1 cellular context compared by ENCODE assay signal in genomic region chr6:169752074-169752623, GRCh38.
TF ChIP-seq lines count a peak whose summit lies in the region.

No MANE protein-coding gene starts in this region.

TF ChIP-seq in K562, 482 proteins besides CTCF, POLR2A, EP300 and RAD21 (continues in another document):
- TF ChIP-seq ZSCAN32 (CRISPR knock-in tag; IDR thresholded peaks at IDR 0.05) = no peak
- TF ChIP-seq DPF2 (IDR thresholded peaks at IDR 0.05) = no peak
- no peak for TF ChIP-seq ZNF609 (CRISPR knock-in tag; IDR thresholded peaks at IDR 0.05; ENCODE audit: borderline replicate concordance)
- peak; percentile 20; the same call in 1 of the 2 replicates for TF ChIP-seq SMARCC2 (IDR thresholded peaks at IDR 0.05; ENCODE audit: low read depth)
- TF ChIP-seq ZHX1 (conservative IDR thresholded peaks at IDR 0.05; ENCODE audit: low read length) = no peak
- TF ChIP-seq THRA (IDR thresholded peaks at IDR 0.05) = no peak
- 0 out of 4 replicates have a peak, but pooled peaks of 1 of the 2 experiments have one; percentile 14 for TF ChIP-seq RCOR1 (IDR thresholded peaks at IDR 0.05; ENCODE audit: borderline replicate concordance in 1 of 2, low read depth in 2 of 2, low read length in 2 of 2)
- no peak for TF ChIP-seq HEY1 (CRISPR knock-in tag; IDR thresholded peaks at IDR 0.05; ENCODE audit: borderline replicate concordance)
- no peak for TF ChIP-seq ZBTB12 (CRISPR knock-in tag; IDR thresholded peaks at IDR 0.05)
- TF ChIP-seq RBBP5 (IDR thresholded peaks at IDR 0.05; ENCODE audit: borderline replicate concordance, insufficient read depth, low read length, poor library complexity, severe bottlenecking) = no peak
- no peak; the same call in 1 of the 2 replicates for TF ChIP-seq POLR2AphosphoS2 (IDR thresholded peaks at IDR 0.05; ENCODE audit: low read length)
- no peak for TF ChIP-seq SIRT6 (IDR thresholded peaks at IDR 0.05; ENCODE audit: low read depth, low read length)
- TF ChIP-seq PHB (CRISPR knock-in tag; IDR thresholded peaks at IDR 0.05) = 0 out of 2 replicates have a peak, but pooled peaks have one; percentile 58
- TF ChIP-seq PYGO2 (tag; IDR thresholded peaks at IDR 0.05) = 0 out of 2 replicates have a peak, but pooled peaks have one; percentile 24
- TF ChIP-seq TAF7 (tag; IDR thresholded peaks at IDR 0.05) = peak; percentile 44; the same call in 1 of the 2 replicates
- TF ChIP-seq SREBF2 (CRISPR knock-in tag; IDR thresholded peaks at IDR 0.05) = 0 out of 2 replicates have a peak, but pooled peaks have one; percentile 88
- no peak for TF ChIP-seq ZNF232 (CRISPR knock-in tag; IDR thresholded peaks at IDR 0.05)
- no peak for TF ChIP-seq MTA3 (IDR thresholded peaks at IDR 0.05; ENCODE audit: borderline replicate concordance)
- TF ChIP-seq RBM34 (IDR thresholded peaks at IDR 0.05; ENCODE audit: borderline replicate concordance, insufficient read depth, low read length) = no peak
- TF ChIP-seq HINFP (tag; conservative IDR thresholded peaks at IDR 0.05; ENCODE audit: low read depth) = 0 out of 2 replicates have a peak, but pooled peaks have one; percentile 17
- no peak for TF ChIP-seq FOXA3 (CRISPR knock-in tag; conservative IDR thresholded peaks at IDR 0.05 in 1 of 2, IDR thresholded peaks at IDR 0.05 in 1 of 2)
- TF ChIP-seq TEAD2 (tag; IDR thresholded peaks at IDR 0.05) = no peak
- no peak for TF ChIP-seq FUS (optimal IDR thresholded peaks at IDR 0.05; ENCODE audit: low read depth, low read length)
- no peak for TF ChIP-seq MLLT1 (IDR thresholded peaks at IDR 0.05)
- TF ChIP-seq CBFB (CRISPR knock-in tag; IDR thresholded peaks at IDR 0.05) = peak; percentile 70; the same call in 1 of the 2 replicates
- TF ChIP-seq ZNF57 (CRISPR knock-in tag; IDR thresholded peaks at IDR 0.05) = no peak
- no peak for TF ChIP-seq CHAMP1 (IDR thresholded peaks at IDR 0.05)
- TF ChIP-seq TEAD4 (IDR thresholded peaks at IDR 0.05; ENCODE audit: low read length) = no peak
- 0 out of 2 replicates have a peak, but pooled peaks have one; percentile 20 for TF ChIP-seq TEAD4 (CRISPR knock-in tag; IDR thresholded peaks at IDR 0.05; ENCODE audit: borderline replicate concordance)
- 0 out of 2 replicates have a peak, but pooled peaks have one; percentile 20 for TF ChIP-seq HLTF (IDR thresholded peaks at IDR 0.05)
- 0 out of 2 replicates have a peak, but pooled peaks have one; percentile 37 for TF ChIP-seq SMARCA4 (IDR thresholded peaks at IDR 0.05)
- TF ChIP-seq ZNF778 (CRISPR knock-in tag; IDR thresholded peaks at IDR 0.05) = no peak
- TF ChIP-seq ZBTB1 (CRISPR knock-in tag; IDR thresholded peaks at IDR 0.05; ENCODE audit: borderline replicate concordance, low read depth) = no peak
- TF ChIP-seq FOS (IDR thresholded peaks at IDR 0.05; ENCODE audit: extremely low read depth, insufficient read length) = no peak
- no peak for TF ChIP-seq ZNF263 (CRISPR knock-in tag; IDR thresholded peaks at IDR 0.05; ENCODE audit: borderline replicate concordance)
- TF ChIP-seq SRSF7 (optimal IDR thresholded peaks at IDR 0.05; ENCODE audit: low read depth, low read length) = no peak
- no peak for TF ChIP-seq TCF15 (CRISPR knock-in tag; IDR thresholded peaks at IDR 0.05)
- TF ChIP-seq E2F1 (CRISPR knock-in tag; IDR thresholded peaks at IDR 0.05) = no peak
- TF ChIP-seq OTX1 (CRISPR knock-in tag; IDR thresholded peaks at IDR 0.05) = no peak
- TF ChIP-seq SP1 (CRISPR knock-in tag; IDR thresholded peaks at IDR 0.05) = no peak
- TF ChIP-seq FOXM1 (IDR thresholded peaks at IDR 0.05; ENCODE audit: low read depth) = no peak
- TF ChIP-seq FOXM1 (CRISPR knock-in tag; IDR thresholded peaks at IDR 0.05; ENCODE audit: low read depth) = no peak
- no peak for TF ChIP-seq ID3 (CRISPR knock-in tag; IDR thresholded peaks at IDR 0.05)
- no peak for TF ChIP-seq ID3 (tag; IDR thresholded peaks at IDR 0.05)
- no peak for TF ChIP-seq MYC (IDR thresholded peaks at IDR 0.05; ENCODE audit: low read depth, low read length)
- peak; percentile 25; the same call in 1 of the 2 replicates for TF ChIP-seq MYC (CRISPR knock-in tag; IDR thresholded peaks at IDR 0.05; ENCODE audit: borderline replicate concordance, low read depth)
- no peak for TF ChIP-seq BRCA1 (IDR thresholded peaks at IDR 0.05)
- no peak for TF ChIP-seq BRCA1 (CRISPR knock-in tag; IDR thresholded peaks at IDR 0.05)
- no peak for TF ChIP-seq ARID1B (IDR thresholded peaks at IDR 0.05)
